In genomic region chr11:73200256-73200655, GRCh38 we compare ENCODE assay signal across 13 cellular contexts. TPM values are rescaled to one million over a fixed set of nuclear protein-coding genes. Genes with fewer than 3 reads are reported as not detected.
A peak's percentile ranks its signal among the peaks of the same experiment; 100 is the strongest.
DNase-seq lines count a peak whose midpoint lies in the region; ATAC-seq and TF ChIP-seq lines count a peak whose summit lies in the region.
"Had no signal": no experiment of that assay in that cellular context is flagged by ENCODE, and none has a peak within 500 bp of the region (broad histone marks: within the 10 kb centered on the region; RNA-seq: fewer than 3 reads in every experiment).

No MANE protein-coding gene starts in this region.

- intact Hi-C loops in right cardiac atrium (cut with DNase I), result no loop called here

- peak overlapping the region; percentile 8 for H3K27ac ChIP-seq in cardiac muscle cell
- H3K27ac ChIP-seq in right cardiac atrium (ENCODE audit: low read length), result no peak overlapping the region

- no peak for DNase-seq in cardiac muscle cell (ENCODE audit: low read depth in 1 of 2, low spot score in 1 of 2)
- no peak for DNase-seq in right cardiac atrium
- peak; percentile 14 for DNase-seq in chondrocyte (ENCODE audit: low spot score)
- DNase-seq in mesenteric fat pad (ENCODE audit: low spot score), result peak; percentile 76
- DNase-seq in GM03348 (ENCODE audit: low spot score), result no peak
- DNase-seq in stimulated activated naive B cell treated with anti-CD40 and anti-IgM and Interleukin-4, amounts not matched to agents 10 μg/mL and 1 μg/mL and 100 μg/mL, for 72 hours, result no peak
- no peak for DNase-seq in NCI-H1048 (lab: John Stamatoyannopoulos, UW)
- DNase-seq: activated naive CD4-positive, alpha-beta T cell treated with anti-CD3 and anti-CD28 coated beads, Interleukin-2, amount 50 U/mL, for 16 hours; NCI-H1092; NCI-H2227 treated with DMSO at 0.1 percent for 48 hours; nucleus accumbens had no signal

- no peak for TF ChIP-seq CTCF in cardiac muscle cell (IDR thresholded peaks at IDR 0.05; ENCODE audit: low read depth, low read length)
- no peak for TF ChIP-seq CTCF in chondrocyte (IDR thresholded peaks at IDR 0.05)

- H3K36me3 Mint-ChIP-seq in chondrocyte (ENCODE audit: low read depth), result peaks cover 2% of the 10 kb centered on the region
- no peaks in the 10 kb centered on the region for H3K36me3 Mint-ChIP-seq in stimulated activated naive B cell treated with anti-CD40 and anti-IgM and Interleukin-4, amounts not matched to agents 10 μg/mL and 1 μg/mL and 100 μg/mL, for 72 hours

- H3K4me1 Mint-ChIP-seq in chondrocyte (ENCODE audit: low read depth), result no peaks in the 10 kb centered on the region
- peaks cover 0 to 8% of the 10 kb centered on the region in 2 donors for H3K4me1 Mint-ChIP-seq in stimulated activated naive B cell treated with anti-CD40 and anti-IgM and Interleukin-4, amounts not matched to agents 10 μg/mL and 1 μg/mL and 100 μg/mL, for 72 hours
- H3K4me1 Mint-ChIP-seq: central memory CD8-positive, alpha-beta T cell had no signal

- ATAC-seq in right cardiac atrium (no peak), GM19035 (IDR thresholded peaks at IDR 0.05; ENCODE audit: unreplicated experiment) (no peak)
- no peak for ATAC-seq in stimulated activated naive B cell treated with anti-CD40 and anti-IgM and Interleukin-4, amounts not matched to agents 10 μg/mL and 1 μg/mL and 100 μg/mL, for 72 hours (replicated peaks)

- H3K4me1 ChIP-seq in cardiac muscle cell (ENCODE audit: low read depth) (peaks cover 23% of the 10 kb centered on the region), right cardiac atrium (ENCODE audit: control insufficient read depth, insufficient read depth, low read length) (peaks cover 8% of the 10 kb centered on the region)

- H3K27ac Mint-ChIP-seq in chondrocyte (ENCODE audit: unreplicated experiment), result no peak overlapping the region
- H3K27ac Mint-ChIP-seq in stimulated activated naive B cell treated with anti-CD40 and anti-IgM and Interleukin-4, amounts not matched to agents 10 μg/mL and 1 μg/mL and 100 μg/mL, for 72 hours, result no peak overlapping the region

- H3K4me3 Mint-ChIP-seq in chondrocyte (ENCODE audit: unreplicated experiment), result no peak overlapping the region
- H3K4me3 Mint-ChIP-seq in stimulated activated naive B cell treated with anti-CD40 and anti-IgM and Interleukin-4, amounts not matched to agents 10 μg/mL and 1 μg/mL and 100 μg/mL, for 72 hours, result no peak overlapping the region
- H3K4me3 Mint-ChIP-seq: central memory CD8-positive, alpha-beta T cell had no signal

- H3K4me3 ChIP-seq in cardiac muscle cell, result no peak overlapping the region
- H3K4me3 ChIP-seq in right cardiac atrium (ENCODE audit: low read length), result no peak overlapping the region

- no peaks in the 10 kb centered on the region for H3K36me3 ChIP-seq in cardiac muscle cell

- no peaks in the 10 kb centered on the region for H3K9me3 Mint-ChIP-seq in chondrocyte (ENCODE audit: low read depth)
- H3K9me3 Mint-ChIP-seq in stimulated activated naive B cell treated with anti-CD40 and anti-IgM and Interleukin-4, amounts not matched to agents 10 μg/mL and 1 μg/mL and 100 μg/mL, for 72 hours, result no peaks in the 10 kb centered on the region
- H3K9me3 Mint-ChIP-seq: central memory CD8-positive, alpha-beta T cell had no signal

- H3K27me3 ChIP-seq in cardiac muscle cell, result no peaks in the 10 kb centered on the region
- H3K27me3 ChIP-seq in right cardiac atrium (ENCODE audit: control insufficient read depth, insufficient read depth), result no peaks in the 10 kb centered on the region

- peaks cover 3% of the 10 kb centered on the region for H3K27me3 Mint-ChIP-seq in chondrocyte (ENCODE audit: low read depth)
- peaks cover 6 to 9% of the 10 kb centered on the region in 2 donors for H3K27me3 Mint-ChIP-seq in stimulated activated naive B cell treated with anti-CD40 and anti-IgM and Interleukin-4, amounts not matched to agents 10 μg/mL and 1 μg/mL and 100 μg/mL, for 72 hours

- H3K9me3 ChIP-seq in cardiac muscle cell (ENCODE audit: low read depth) (no peaks in the 10 kb centered on the region), right cardiac atrium (ENCODE audit: control insufficient read depth, low read length) (no peaks in the 10 kb centered on the region)

RNA-seq across cellular contexts. Expression of gene P2RY2, which starts 17.8 kb away (rescaled TPM):
- total RNA-seq in cardiac muscle cell (0.25 and 0.48 TPM in 2 replicates), right cardiac atrium (10 to 100 TPM in 1 of 4 donors, 1 to 10 TPM in 3; 5.5 to 15.1 (median 9.2) TPM), chondrocyte (0.32 TPM in 1 of 3 replicates, not detected in the others), mesenteric fat pad (1.4 TPM)
- polyA plus RNA-seq in cardiac muscle cell (0.40 and 0.83 TPM in 2 replicates), right cardiac atrium (5.4 TPM)

RNA-seq across cellular contexts. Expression of gene FCHSD2, which starts 58.1 kb away (rescaled TPM):
- 9.6 and 12.3 TPM in 2 replicates for total RNA-seq in cardiac muscle cell
- 16.9 and 31.4 TPM in 2 replicates for polyA plus RNA-seq in cardiac muscle cell
- 10 to 100 TPM; 35.4 to 54.1 (median 39.3) TPM for total RNA-seq in right cardiac atrium
- polyA plus RNA-seq in right cardiac atrium, result 12.6 TPM
- total RNA-seq in chondrocyte, result 38.7 to 69.5 TPM (median 66.8 TPM) in 3 replicates
- total RNA-seq in mesenteric fat pad, result 54.9 TPM

Comparison
In these comparisons a context has a peak if more than half of its experiments do, and no peak if none do; other contexts are left out.
1. DNase-seq: peak in chondrocyte (single experiment) and mesenteric fat pad (single experiment); none in cardiac muscle cell (0 of 2), right cardiac atrium (0 of 3), GM03348 (single experiment), stimulated activated naive B cell treated with anti-CD40 and anti-IgM and Interleukin-4, amounts not matched to agents 10 μg/mL and 1 μg/mL and 100 μg/mL, for 72 hours (single experiment) and NCI-H1048 (single experiment).